ENCODE assay signal across 20 cellular contexts in the genomic region with DNA sequence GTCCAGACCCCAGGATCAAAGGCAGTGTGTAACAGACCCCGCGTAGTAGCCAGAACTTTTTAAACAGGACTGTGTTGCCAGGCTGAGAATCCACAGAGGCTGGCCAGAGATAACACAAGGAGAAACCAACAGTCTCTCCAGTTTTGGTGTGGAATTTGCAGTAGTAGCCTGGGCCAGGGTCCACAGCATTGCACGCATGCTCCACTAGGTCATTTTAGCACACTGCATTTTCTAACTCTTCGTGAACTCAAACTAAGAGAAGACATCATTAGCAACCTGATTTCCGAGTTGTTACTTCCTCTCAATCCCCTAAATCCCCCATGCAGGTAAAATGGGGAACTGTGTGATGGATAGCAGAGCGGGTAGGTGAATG.
DNase-seq lines count a peak whose midpoint lies in the region; ATAC-seq, FAIRE-seq and TF ChIP-seq lines count a peak whose summit lies in the region.
"Had no signal": no experiment of that assay in that cellular context is flagged by ENCODE, and none has a peak within 500 bp of the region (broad histone marks: within the 10 kb centered on the region; RNA-seq: fewer than 3 reads in every experiment).

No MANE protein-coding gene starts in this region.

- H3K4me3 Mint-ChIP-seq in H9: no peak overlapping the region
- H3K4me3 Mint-ChIP-seq in astrocyte (ENCODE audit: unreplicated experiment): no peak overlapping the region
- H3K4me3 Mint-ChIP-seq: GM23338 had no signal

- H3K18ac ChIP-seq in H9 (ENCODE audit: insufficient read length, low read depth, low read length): no peak overlapping the region

- no peak overlapping the region for H3T11ph ChIP-seq in H9 (ENCODE audit: low read length)

- H3K23me2 ChIP-seq in H9 (ENCODE audit: insufficient read length, low read depth, low read length, poor library complexity, severe bottlenecking): peaks cover 4% of the 10 kb centered on the region

- no peak for TF ChIP-seq POLR2A in sigmoid colon (IDR thresholded peaks at IDR 0.05)

- H3K4me2 ChIP-seq in H9 (ENCODE audit: insufficient read depth, insufficient read length, low read length) (no peak overlapping the region), astrocyte (ENCODE audit: low read length) (no peak overlapping the region), mammary epithelial cell (ENCODE audit: insufficient read depth, low read depth, low read length) (no peak overlapping the region)
- H3K4me2 ChIP-seq: GM23338, PC-9 had no signal

- H3K27ac Mint-ChIP-seq in H9: no peak overlapping the region
- H3K27ac Mint-ChIP-seq in astrocyte (ENCODE audit: unreplicated experiment): peak overlapping the region; percentile 67
- H3K27ac Mint-ChIP-seq: GM23338 had no signal

- intact Hi-C loops in sigmoid colon (cut with DNase I) (loop anchor here (5.0 kb wide), 3 partner anchors 75 to 205 kb away; a partner anchor contains a TSS), mammary epithelial cell (cut with micrococcal nuclease) (loop anchor here (5.0 to 10.0 kb wide), 2 partner anchors 40 to 162 kb away; no protein-coding TSS in a partner anchor)

- no peak overlapping the region for H3K14ac ChIP-seq in H9 (ENCODE audit: insufficient read depth, low read length)

- H4K20me1 ChIP-seq in H9 (ENCODE audit: control insufficient read depth, insufficient read depth, insufficient read length) (no peaks in the 10 kb centered on the region), astrocyte (ENCODE audit: insufficient read depth, low read length) (no peaks in the 10 kb centered on the region), mammary epithelial cell (ENCODE audit: insufficient read depth, low read length) (no peaks in the 10 kb centered on the region)

- dilution Hi-C loops in mammary epithelial cell (cut with HindIII; ENCODE audit: low sequenced_read_pairs): loop anchor here (5.0 kb wide), 2 partner anchors 40 to 85 kb away; no protein-coding TSS in a partner anchor

- H3K36me3 ChIP-seq in astrocyte (ENCODE audit: insufficient read depth, low read length): no peaks in the 10 kb centered on the region
- H3K36me3 ChIP-seq in sigmoid colon: no peaks in the 10 kb centered on the region
- H3K36me3 ChIP-seq in mammary epithelial cell (ENCODE audit: insufficient read depth, low read length): no peaks in the 10 kb centered on the region

- CTCF ChIA-PET in mammary epithelial cell (lab: Charles Lee; ENCODE audit: low non-redundant PET): no interaction called here

- TF ChIP-seq CTCF in H9 (conservative IDR thresholded peaks at IDR 0.05) (no peak), astrocyte (IDR thresholded peaks at IDR 0.05; ENCODE audit: insufficient read depth, low read depth, low read length) (no peak), sigmoid colon (IDR thresholded peaks at IDR 0.05) (no peak), mammary epithelial cell (conservative IDR thresholded peaks at IDR 0.05 in 1 of 2, IDR thresholded peaks at IDR 0.05 in 1 of 2; ENCODE audit: extremely low read depth in 1 of 2, insufficient read depth in 1 of 2, low read depth in 1 of 2, low read length in 2 of 2) (no peak)

- H2AFZ ChIP-seq in H9 (ENCODE audit: low read length): no peak overlapping the region
- H2AFZ ChIP-seq in astrocyte (ENCODE audit: low read depth, low read length): no peak overlapping the region
- H2AFZ ChIP-seq in mammary epithelial cell (ENCODE audit: low read depth, low read length): no peak overlapping the region
- H2AFZ ChIP-seq: GM23338, PC-9 had no signal

- FAIRE-seq in astrocyte (lab: Jason Lieb, UNC): no peak
- FAIRE-seq: GM12878, GM18507, HepG2 had no signal

- H3K4me1 ChIP-seq in H9 (ENCODE audit: insufficient read depth, low read length) (peaks cover 2% of the 10 kb centered on the region; the same call in 1 of the 2 replicates), astrocyte (ENCODE audit: insufficient read depth, low read length) (peaks cover 21% of the 10 kb centered on the region), sigmoid colon (peaks cover 0 to 58% (median 52%) of the 10 kb centered on the region in 4 donors), mammary epithelial cell (ENCODE audit: insufficient read depth, low read length) (no peaks in the 10 kb centered on the region)

- no peak for TF ChIP-seq EP300 in sigmoid colon (IDR thresholded peaks at IDR 0.05)

- in situ Hi-C loops in mammary epithelial cell (cut with MboI; ENCODE audit: low sequenced_read_pairs in 2 of 2): no loop called here

- H3K56ac ChIP-seq in H9 (ENCODE audit: insufficient read length, low read depth, low read length): no peak overlapping the region

- H3K4ac ChIP-seq in H9 (ENCODE audit: low read depth, low read length): no peak overlapping the region

- H2BK5ac ChIP-seq in H9 (ENCODE audit: insufficient read length, low read length): no peak overlapping the region

- H3K79me2 ChIP-seq in H9 (ENCODE audit: insufficient read depth, low read length) (no peaks in the 10 kb centered on the region), astrocyte (ENCODE audit: insufficient read depth, low read length) (no peaks in the 10 kb centered on the region), mammary epithelial cell (ENCODE audit: insufficient read depth, low read length) (no peaks in the 10 kb centered on the region)

- H2AK5ac ChIP-seq in H9 (ENCODE audit: insufficient read length, low read length): no peak overlapping the region

- H2BK120ac ChIP-seq in H9 (ENCODE audit: low read depth, low read length, poor library complexity, severe bottlenecking): no peak overlapping the region

- H3K27ac ChIP-seq in H9 (ENCODE audit: insufficient read length, low read depth, low read length) (no peak overlapping the region), astrocyte (ENCODE audit: low read depth, low read length) (no peak overlapping the region), sigmoid colon (peak overlapping the region; percentile 51 to 87 (median 80)), mammary epithelial cell (ENCODE audit: insufficient read depth, low read depth, low read length) (no peak overlapping the region)

- DNase-seq in H9 (peak; percentile 4), astrocyte (ENCODE audit: low read depth) (no peak), islet precursor cell (peak; percentile 27), sigmoid colon (no peak), hepatic stellate cell (ENCODE audit: low spot score) (no peak), mammary epithelial cell (no peak)
- DNase-seq: DND-41, GDM1, NCI-H1092, NCI-H146, NCI-H2081 treated with DMSO at 0.1 percent for 48 hours, NCI-H510A treated with DMSO at 0.1 percent for 48 hours, NCI-H82, PC-9 had no signal

- H4K8ac ChIP-seq in H9 (replicated peaks; ENCODE audit: insufficient read length, low read depth, low read length): no peak overlapping the region

- no peak overlapping the region for H3K23ac ChIP-seq in H9 (ENCODE audit: insufficient read length, low read depth, low read length)

- peaks cover 0 to 6% of the 10 kb centered on the region in 2 experiments; a peak in 1 of 5 replicates for H3K9me3 Mint-ChIP-seq in H9
- H3K9me3 Mint-ChIP-seq in astrocyte (ENCODE audit: unreplicated experiment): no peaks in the 10 kb centered on the region
- H3K9me3 Mint-ChIP-seq: GM23338 had no signal

- H3K27me3 Mint-ChIP-seq in H9 (ENCODE audit: low read depth) (peaks cover 6% of the 10 kb centered on the region), astrocyte (ENCODE audit: low read depth, unreplicated experiment) (peaks cover 2% of the 10 kb centered on the region)

- no CpG with 5 or more reads among the region's 6 CpGs for WGBS in H9 (ENCODE audit: extremely low coverage, insufficient read length, low lambda C conversion rate)
- WGBS in sigmoid colon, 2 donors: 87 to 90% methylated on average over 6 of the region's 6 CpGs
- WGBS in mammary epithelial cell (ENCODE audit: low coverage, missing lambda C conversion rate): 94% methylated on average over 6 of the region's 6 CpGs

- no peak overlapping the region for H2BK20ac ChIP-seq in H9 (ENCODE audit: low read depth, low read length, poor library complexity, severe bottlenecking)

- H3K79me1 ChIP-seq in H9 (ENCODE audit: insufficient read depth, low read depth, low read length, poor library complexity, severe bottlenecking): no peaks in the 10 kb centered on the region

- H2BK12ac ChIP-seq in H9 (ENCODE audit: insufficient read length, low read depth, low read length): peak overlapping the region; percentile 24

- ATAC-seq in HG03571 (IDR thresholded peaks at IDR 0.05; ENCODE audit: unreplicated experiment): no peak
- no peak for ATAC-seq in HG03442 (IDR thresholded peaks at IDR 0.05; ENCODE audit: unreplicated experiment)
- ATAC-seq: GM12878, GM23338, HepG2 had no signal

- H3K9me3 ChIP-seq in H9 (ENCODE audit: control insufficient read depth, low read depth, low read length) (no peaks in the 10 kb centered on the region), astrocyte (ENCODE audit: insufficient read depth, low read depth, low read length) (no peaks in the 10 kb centered on the region), sigmoid colon (no peaks in the 10 kb centered on the region), mammary epithelial cell (replicated peaks; ENCODE audit: insufficient read depth, low read length) (no peaks in the 10 kb centered on the region)

- H3K36me3 Mint-ChIP-seq in H9 (ENCODE audit: insufficient read depth in 1 of 3, low read depth in 3 of 3): no peaks in the 10 kb centered on the region
- no peaks in the 10 kb centered on the region for H3K36me3 Mint-ChIP-seq in astrocyte (ENCODE audit: low read depth, unreplicated experiment)

- H3K27me3 ChIP-seq in H9 (ENCODE audit: insufficient read depth, low read length) (no peaks in the 10 kb centered on the region), astrocyte (ENCODE audit: insufficient read depth, low read length) (no peaks in the 10 kb centered on the region), sigmoid colon (no peaks in the 10 kb centered on the region), mammary epithelial cell (ENCODE audit: insufficient read depth, low read length) (no peaks in the 10 kb centered on the region)

- no peak overlapping the region for H4K5ac ChIP-seq in H9 (ENCODE audit: insufficient read length, low read depth, low read length)

- H3K9ac ChIP-seq in H9 (ENCODE audit: extremely low read depth, insufficient read length, low read length) (no peak overlapping the region), astrocyte (ENCODE audit: low read length) (no peak overlapping the region), mammary epithelial cell (ENCODE audit: insufficient read depth, low read length) (no peak overlapping the region)

- no peak overlapping the region for H4K91ac ChIP-seq in H9 (ENCODE audit: insufficient read length, low read depth, low read length)

- H3K4me1 Mint-ChIP-seq in H9 (peaks cover 10 to 15% of the 10 kb centered on the region in 2 experiments), astrocyte (ENCODE audit: low read depth, unreplicated experiment) (peaks cover 36% of the 10 kb centered on the region)

- H3K4me3 ChIP-seq in astrocyte (ENCODE audit: insufficient read depth, low read depth, low read length) (no peak overlapping the region), sigmoid colon (no peak overlapping the region), mammary epithelial cell (replicated peaks in 1 of 3; ENCODE audit: insufficient read depth in 1 of 3, low read depth in 2 of 3, low read length in 3 of 3) (no peak overlapping the region)
- H3K4me3 ChIP-seq: GM12878, GM23338, PC-9 had no signal

- no peak overlapping the region for H2BK15ac ChIP-seq in H9 (ENCODE audit: low read depth, low read length)

- no TSS peak for BruUV-seq in mammary epithelial cell (replicated peaks; lab: Mats Ljungman, UMichigan)

Comparison
In these comparisons a context has a peak if more than half of its experiments do, and no peak if none do; other contexts are left out.
1. DNase-seq: peak in H9 (single experiment) and islet precursor cell (single experiment); none in astrocyte (single experiment), sigmoid colon (single experiment), hepatic stellate cell (single experiment) and mammary epithelial cell (single experiment).
2. H3K27ac ChIP-seq: peak in sigmoid colon (4 of 4); none in H9 (single experiment), astrocyte (single experiment) and mammary epithelial cell (single experiment).